ENCODE assay signal across 13 cellular contexts in genomic region chr2:177692828-177693269, GRCh38.
DNase-seq lines count a peak whose midpoint lies in the region; ATAC-seq, FAIRE-seq and TF ChIP-seq lines count a peak whose summit lies in the region.
"Had no signal": no experiment of that assay in that cellular context is flagged by ENCODE, and none has a peak within 500 bp of the region (broad histone marks: within the 10 kb centered on the region; RNA-seq: fewer than 3 reads in every experiment).

No MANE protein-coding gene starts in this region.

- no peak overlapping the region for H3K18ac ChIP-seq in H1 (ENCODE audit: extremely low read depth, low read length)
- H3K18ac ChIP-seq in mesenchymal stem cell (ENCODE audit: low read depth in 1 of 2, low read length in 2 of 2) = no peak overlapping the region

- H3K79me1 ChIP-seq in H1 (ENCODE audit: low read depth, low read length) (no peaks in the 10 kb centered on the region), mesenchymal stem cell (replicated peaks; ENCODE audit: low read length, poor library complexity, severe bottlenecking) (no peaks in the 10 kb centered on the region)

- peak; percentile 44 for TF ChIP-seq CTCF in Loucy (conservative IDR thresholded peaks at IDR 0.05; ENCODE audit: low read length)
- TF ChIP-seq CTCF in H1 (IDR thresholded peaks at IDR 0.05; ENCODE audit: control extremely low read depth in 1 of 3, insufficient read depth in 1 of 3, low read depth in 1 of 3, low read length in 3 of 3) = peak in 1 of 3 experiments; percentile 27; a peak in 1 of 4 replicates
- TF ChIP-seq CTCF in dorsolateral prefrontal cortex (IDR thresholded peaks at IDR 0.05 in 54 of 56, conservative IDR thresholded peaks at IDR 0.05 in 2 of 56; ENCODE audit: low read depth in 1 of 56, partially characterized antibody in 56 of 56) = no peak

- no peak overlapping the region for H2BK15ac ChIP-seq in H1 (ENCODE audit: low read length)
- no peak overlapping the region for H2BK15ac ChIP-seq in mesenchymal stem cell (ENCODE audit: low read depth, poor library complexity, severe bottlenecking)

- H3K9ac ChIP-seq in Loucy (ENCODE audit: low read depth, low read length, poor library complexity, severe bottlenecking) (peak overlapping the region; percentile 48), H1 (replicated peaks in 1 of 4; ENCODE audit: extremely low read depth in 1 of 4, low read depth in 3 of 4, low read length in 3 of 4) (no peak overlapping the region), mesenchymal stem cell (ENCODE audit: low read length) (peak overlapping the region; percentile 46)

- DNase-seq in COLO829 (ENCODE audit: low spot score) (peak; percentile 23), H1 (ENCODE audit: low read depth in 1 of 2, low spot score in 2 of 2) (no peak), mesenchymal stem cell (peak; percentile 8), NCI-H82 treated with DMSO at 0.1 percent for 48 hours (lab: John Stamatoyannopoulos, UW; ENCODE audit: unreplicated experiment) (no peak), dorsolateral prefrontal cortex (no peak)
- no peak for DNase-seq in activated T-helper 2 cell treated with anti-CD3 and anti-CD28 coated beads, Interferon-gamma antibody, Interleukin-2, Interleukin-4, amounts not matched to agents 10 μg/mL and 5 μg/mL and 100 μg/mL, durations not matched to agents 14 hours and 24 hours and 36 hours (ENCODE audit: low spot score)
- DNase-seq: central memory CD4-positive, alpha-beta T cell; GOT3; NCI-H2171; occipital lobe; SHP77 had no signal

- peaks cover 12% of the 10 kb centered on the region for H3K79me2 ChIP-seq in Loucy (ENCODE audit: insufficient read depth, low read length)
- no peaks in the 10 kb centered on the region for H3K79me2 ChIP-seq in H1 (ENCODE audit: control insufficient read depth in 1 of 2, insufficient read depth in 2 of 2, low read length in 2 of 2)

- H3K56ac ChIP-seq in H1 (replicated peaks; ENCODE audit: insufficient read length, low read depth, low read length) = no peak overlapping the region

- H3K4me1 ChIP-seq in Loucy (ENCODE audit: insufficient read depth, low read length, poor library complexity, severe bottlenecking) = peaks cover 68% of the 10 kb centered on the region
- peaks cover 0 to 7% (median 1%) of the 10 kb centered on the region in 4 experiments; a peak in 2 of 7 replicates for H3K4me1 ChIP-seq in H1 (replicated peaks in 1 of 4; ENCODE audit: control insufficient read depth in 3 of 4, insufficient read depth in 4 of 4, low read length in 3 of 4)
- H3K4me1 ChIP-seq in mesenchymal stem cell (ENCODE audit: control insufficient read depth, insufficient read depth, low read depth, low read length) = peaks cover 5% of the 10 kb centered on the region

- H2AK5ac ChIP-seq in H1 (ENCODE audit: low read depth, low read length) (no peak overlapping the region), mesenchymal stem cell (ENCODE audit: low read length, severe bottlenecking) (peak overlapping the region; percentile 64)

- TF ChIP-seq RAD21 in H1 (IDR thresholded peaks at IDR 0.05 in 1 of 2, conservative IDR thresholded peaks at IDR 0.05 in 1 of 2; ENCODE audit: low read depth in 2 of 2, low read length in 2 of 2) = peak; percentile 11 to 28; a peak in 3 of 4 replicates

- H2BK5ac ChIP-seq in H1 (ENCODE audit: low read depth, low read length) = no peak overlapping the region
- no peak overlapping the region for H2BK5ac ChIP-seq in mesenchymal stem cell (ENCODE audit: low read depth, low read length, poor library complexity, severe bottlenecking)

- CTCF ChIA-PET in H1 (lab: Charles Lee; ENCODE audit: partially characterized antibody) = interaction anchor here (0.6 to 3.6 kb wide), 9 partner anchors 7 to 416 kb away, joined by 3 to 10 read pairs (median 3); no protein-coding TSS in a partner anchor

- H3K27me3 Mint-ChIP-seq in activated T-helper 2 cell treated with anti-CD3 and anti-CD28 coated beads, Interferon-gamma antibody, Interleukin-2, Interleukin-4, amounts not matched to agents 10 μg/mL and 5 μg/mL and 100 μg/mL, durations not matched to agents 14 hours and 24 hours and 36 hours (ENCODE audit: low read depth) = peaks cover 31% of the 10 kb centered on the region

- H3K27me3 ChIP-seq in Loucy (ENCODE audit: insufficient read depth, low read length, poor library complexity, severe bottlenecking) (no peaks in the 10 kb centered on the region), H1 (replicated peaks in 1 of 4; ENCODE audit: control insufficient read depth in 3 of 4, extremely low read depth in 1 of 4, insufficient read depth in 3 of 4, low read length in 3 of 4) (no peaks in the 10 kb centered on the region), mesenchymal stem cell (ENCODE audit: control insufficient read depth in 1 of 2, insufficient read depth in 1 of 2, low read length in 2 of 2) (no peaks in the 10 kb centered on the region), dorsolateral prefrontal cortex (peaks cover 0 to 4% (median 0%) of the 10 kb centered on the region in 45 donors)

- H2BK120ac ChIP-seq in H1 (replicated peaks; ENCODE audit: low read depth, low read length) (no peak overlapping the region), mesenchymal stem cell (ENCODE audit: low read depth, low read length) (no peak overlapping the region)

- H3K23ac ChIP-seq in H1 (ENCODE audit: insufficient read length) (no peak overlapping the region), mesenchymal stem cell (ENCODE audit: low read length in 2 of 2) (no peak overlapping the region)

- intact Hi-C loops in activated T-helper 2 cell treated with anti-CD3 and anti-CD28 coated beads, Interferon-gamma antibody, Interleukin-2, Interleukin-4, amounts not matched to agents 10 μg/mL and 5 μg/mL and 100 μg/mL, durations not matched to agents 14 hours and 24 hours and 36 hours (cut with micrococcal nuclease) = no loop called here
- intact Hi-C loops in dorsolateral prefrontal cortex (cut with DNase I) = no loop called here

- H3K23me2 ChIP-seq in H1 (ENCODE audit: low read depth, low read length) = no peaks in the 10 kb centered on the region

- no peak overlapping the region for H3K27ac ChIP-seq in H1 (ENCODE audit: low read depth, low read length)
- peak overlapping the region; percentile 74 for H3K27ac ChIP-seq in mesenchymal stem cell (ENCODE audit: low read length, poor library complexity, severe bottlenecking)
- no peak overlapping the region for H3K27ac ChIP-seq in dorsolateral prefrontal cortex

- H3K36me3 Mint-ChIP-seq in activated T-helper 2 cell treated with anti-CD3 and anti-CD28 coated beads, Interferon-gamma antibody, Interleukin-2, Interleukin-4, amounts not matched to agents 10 μg/mL and 5 μg/mL and 100 μg/mL, durations not matched to agents 14 hours and 24 hours and 36 hours (ENCODE audit: low read depth) = no peaks in the 10 kb centered on the region

- TF ChIP-seq POLR2A in H1 (IDR thresholded peaks at IDR 0.05; ENCODE audit: control extremely low read depth in 1 of 2, low read depth in 2 of 2, low read length in 2 of 2) = no peak

- 97% methylated on average over 4 of the region's 4 CpGs; no CpG with 5 or more reads in 1 of the 2 experiments for WGBS in H1 (ENCODE audit: extremely low coverage in 1 of 2, insufficient coverage in 1 of 2, insufficient read length in 1 of 2, insufficient replicate concordance in 2 of 2, low coverage in 1 of 2, low lambda C conversion rate in 2 of 2, missing lambda C conversion rate in 1 of 2), 2 experiments
- 95% methylated on average over 4 of the region's 4 CpGs for WGBS in mesenchymal stem cell

- H2BK12ac ChIP-seq in H1 (ENCODE audit: low read depth, low read length) = no peak overlapping the region
- H2BK12ac ChIP-seq in mesenchymal stem cell (ENCODE audit: low read length in 2 of 2) = no peak overlapping the region

- H4K5ac ChIP-seq in H1 (ENCODE audit: insufficient read length, low read depth, low read length) = no peak overlapping the region

- POLR2A ChIA-PET in H1 (lab: Charles Lee; ENCODE audit: partially characterized antibody) = interaction anchor here (0.6 kb wide), 1 partner anchor 55 kb away, joined by 3 read pairs; no protein-coding TSS in a partner anchor

- H4K8ac ChIP-seq in H1 (ENCODE audit: extremely low read depth, insufficient read depth, low read length) (no peak overlapping the region), mesenchymal stem cell (ENCODE audit: low read length) (no peak overlapping the region)

- H2BK20ac ChIP-seq in H1 (ENCODE audit: low read length) = no peak overlapping the region

- H2AFZ ChIP-seq in Loucy (ENCODE audit: low read length) (no peak overlapping the region), H1 (ENCODE audit: low read length) (no peak overlapping the region), mesenchymal stem cell (ENCODE audit: low read depth, low read length) (no peak overlapping the region)

- peaks cover 7% of the 10 kb centered on the region for H3K4me1 Mint-ChIP-seq in activated T-helper 2 cell treated with anti-CD3 and anti-CD28 coated beads, Interferon-gamma antibody, Interleukin-2, Interleukin-4, amounts not matched to agents 10 μg/mL and 5 μg/mL and 100 μg/mL, durations not matched to agents 14 hours and 24 hours and 36 hours (ENCODE audit: low read depth)

- H3K9me3 Mint-ChIP-seq in activated T-helper 2 cell treated with anti-CD3 and anti-CD28 coated beads, Interferon-gamma antibody, Interleukin-2, Interleukin-4, amounts not matched to agents 10 μg/mL and 5 μg/mL and 100 μg/mL, durations not matched to agents 14 hours and 24 hours and 36 hours = no peaks in the 10 kb centered on the region

- ATAC-seq in GM18907 (IDR thresholded peaks at IDR 0.05; ENCODE audit: unreplicated experiment) = no peak

- H3K14ac ChIP-seq in H1 (ENCODE audit: insufficient read length) (no peak overlapping the region), mesenchymal stem cell (ENCODE audit: low read length in 2 of 2) (no peak overlapping the region)

- H3K4me2 ChIP-seq in Loucy (ENCODE audit: low read depth, low read length, poor library complexity, severe bottlenecking) (peak overlapping the region; percentile 58), H1 (ENCODE audit: insufficient read depth in 1 of 2, low read depth in 2 of 2, low read length in 2 of 2) (no peak overlapping the region), mesenchymal stem cell (ENCODE audit: low read length, poor library complexity, severe bottlenecking) (peak overlapping the region; percentile 13)

- H4K91ac ChIP-seq in H1 (replicated peaks; ENCODE audit: insufficient read length, low read length) (no peak overlapping the region), mesenchymal stem cell (ENCODE audit: low read length) (no peak overlapping the region)

- no peak for TF ChIP-seq EP300 in H1 (IDR thresholded peaks at IDR 0.05; ENCODE audit: borderline replicate concordance in 1 of 2, low read depth in 2 of 2, low read length in 2 of 2)

- H3K4me3 Mint-ChIP-seq in activated T-helper 2 cell treated with anti-CD3 and anti-CD28 coated beads, Interferon-gamma antibody, Interleukin-2, Interleukin-4, amounts not matched to agents 10 μg/mL and 5 μg/mL and 100 μg/mL, durations not matched to agents 14 hours and 24 hours and 36 hours (ENCODE audit: low read depth) = no peak overlapping the region

- H3K9me2 ChIP-seq in Loucy (replicated peaks; ENCODE audit: low read depth, low read length) = no peaks in the 10 kb centered on the region

- no peak overlapping the region for H3K4ac ChIP-seq in H1 (replicated peaks; ENCODE audit: insufficient read length, low read depth, low read length)
- H3K4ac ChIP-seq in mesenchymal stem cell (ENCODE audit: low read depth in 1 of 2, low read length in 2 of 2) = no peak overlapping the region

- peaks cover 7% of the 10 kb centered on the region for H3F3A ChIP-seq in Loucy (ENCODE audit: low read depth)

- no peaks in the 10 kb centered on the region for H3K36me3 ChIP-seq in Loucy (ENCODE audit: insufficient read depth, low read length)
- H3K36me3 ChIP-seq in H1 (ENCODE audit: control insufficient read depth in 2 of 4, insufficient read depth in 4 of 4, low read length in 3 of 4) = no peaks in the 10 kb centered on the region
- H3K36me3 ChIP-seq in mesenchymal stem cell (ENCODE audit: control insufficient read depth in 1 of 2, insufficient read depth in 2 of 2, low read depth in 1 of 2, low read length in 2 of 2) = no peaks in the 10 kb centered on the region

- H4K20me1 ChIP-seq in Loucy (ENCODE audit: insufficient read depth, low read length, poor library complexity, severe bottlenecking) (no peaks in the 10 kb centered on the region), H1 (replicated peaks in 1 of 2; ENCODE audit: control insufficient read depth in 1 of 2, insufficient read depth in 2 of 2, low read length in 2 of 2) (no peaks in the 10 kb centered on the region)

- H3K4me3 ChIP-seq in Loucy (ENCODE audit: low read length, poor library complexity, severe bottlenecking) = peak overlapping the region; percentile 60
- H3K4me3 ChIP-seq in H1 (ENCODE audit: extremely low read depth in 1 of 4, insufficient read depth in 2 of 4, low read depth in 3 of 4, low read length in 4 of 4) = no peak overlapping the region
- no peak overlapping the region for H3K4me3 ChIP-seq in mesenchymal stem cell (ENCODE audit: insufficient read depth in 1 of 2, low read depth in 1 of 2, low read length in 2 of 2)
- no peak overlapping the region for H3K4me3 ChIP-seq in dorsolateral prefrontal cortex

- no peak overlapping the region for H3K27ac Mint-ChIP-seq in activated T-helper 2 cell treated with anti-CD3 and anti-CD28 coated beads, Interferon-gamma antibody, Interleukin-2, Interleukin-4, amounts not matched to agents 10 μg/mL and 5 μg/mL and 100 μg/mL, durations not matched to agents 14 hours and 24 hours and 36 hours

- FAIRE-seq in H1 (lab: Jason Lieb, UNC) = peak; percentile 60

- no peaks in the 10 kb centered on the region for H3K9me3 ChIP-seq in Loucy (ENCODE audit: insufficient read depth, low read depth, low read length)
- no peaks in the 10 kb centered on the region for H3K9me3 ChIP-seq in H1 (ENCODE audit: insufficient read depth in 2 of 2, low read depth in 1 of 2, low read length in 1 of 2)
- no peaks in the 10 kb centered on the region for H3K9me3 ChIP-seq in mesenchymal stem cell (ENCODE audit: control insufficient read depth, low read length)

Comparison
In these comparisons a context has a peak if more than half of its experiments do, and no peak if none do; other contexts are left out.
1. DNase-seq: peak in COLO829 (single experiment) and mesenchymal stem cell (single experiment); none in H1 (0 of 2), NCI-H82 treated with DMSO at 0.1 percent for 48 hours (single experiment), activated T-helper 2 cell treated with anti-CD3 and anti-CD28 coated beads, Interferon-gamma antibody, Interleukin-2, Interleukin-4, amounts not matched to agents 10 μg/mL and 5 μg/mL and 100 μg/mL, durations not matched to agents 14 hours and 24 hours and 36 hours (single experiment) and dorsolateral prefrontal cortex (0 of 10).
2. H3K4me2 ChIP-seq: peak in Loucy (single experiment) and mesenchymal stem cell (single experiment); none in H1 (0 of 2).
3. H3K9ac ChIP-seq: peak in Loucy (single experiment) and mesenchymal stem cell (single experiment); none in H1 (0 of 4).